27 cellular contexts compared by ENCODE assay signal in genomic region chr3:74463515-74463914, GRCh38.
"Had no signal": no experiment of that assay in that cellular context is flagged by ENCODE, and none has a peak within 500 bp of the region (broad histone marks: within the 10 kb centered on the region; RNA-seq: fewer than 3 reads in every experiment).

No MANE protein-coding gene starts in this region.

- DNase-seq: activated CD4-positive, alpha-beta memory T cell treated with anti-CD3 and anti-CD28 coated beads, Interleukin-2, amount 10 ng/mL, durations not matched to agents 7 days and 5 days; activated CD4-positive, alpha-beta T cell treated with anti-CD3 and anti-CD28 coated beads for 1 hour; activated CD4-positive, alpha-beta T cell treated with anti-CD3 and anti-CD28 coated beads, Interleukin-2, amount 10 ng/mL, durations not matched to agents 7 days and 5 days; activated CD8-positive, alpha-beta memory T cell treated with anti-CD3 and anti-CD28 coated beads, Interleukin-2, amount 50 U/mL, for 48 hours; activated gamma-delta T cell treated with Interleukin-2 at 50 U/mL for 16 hours; activated naive CD4-positive, alpha-beta T cell treated with anti-CD3 and anti-CD28 coated beads, Interleukin-2, amount 50 U/mL, for 16 hours; activated T-cell treated with anti-CD3 and anti-CD28 coated beads, Interleukin-2, amount 50 U/mL, for 24 hours; amniotic stem cell; dermis blood vessel endothelial cell; effector CD4-positive, alpha-beta T cell; foreskin keratinocyte; lower lobe of right lung; mesenchymal stem cell; ovary; psoas muscle; stimulated activated CD4-positive, alpha-beta T cell treated with anti-CD3 and anti-CD28 coated beads, Interleukin-15, amount 100 ng/mL, for 24 hours; stimulated activated CD4-positive, alpha-beta T cell treated with anti-CD3 and anti-CD28 coated beads, Interleukin-2, amount 100 ng/mL, for 24 hours; stimulated activated naive CD4-positive, alpha-beta T cell treated with Interleukin-2 at 50 U/mL for 16 hours; T-helper 17 cell; T1000; WERI-Rb-1 had no signal

- H3K9me3 ChIP-seq: esophagus muscularis mucosa, lower lobe of right lung, ovary, psoas muscle, right atrium auricular region, tibial nerve had no signal

- H3K36me3 ChIP-seq: esophagus muscularis mucosa, lower lobe of right lung, ovary, right atrium auricular region, tibial nerve, WERI-Rb-1 had no signal

- H3K27ac ChIP-seq: esophagus muscularis mucosa, foreskin keratinocyte, lower lobe of right lung, ovary, psoas muscle, right atrium auricular region, tibial nerve, WERI-Rb-1 had no signal

- H3K27me3 Mint-ChIP-seq: activated CD4-positive, alpha-beta memory T cell treated with anti-CD3 and anti-CD28 coated beads, Interleukin-2, amount 10 ng/mL, durations not matched to agents 7 days and 5 days; activated CD4-positive, alpha-beta T cell treated with anti-CD3 and anti-CD28 coated beads, Interleukin-2, amount 10 ng/mL, durations not matched to agents 7 days and 5 days; activated T-cell treated with anti-CD3 and anti-CD28 coated beads, Interleukin-2, amount 50 U/mL, for 24 hours; activated T-helper 17 cell treated with anti-CD3 and anti-CD28 coated beads, Interleukin-2, amount 50 U/mL, for 72 hours; central memory CD8-positive, alpha-beta T cell; T-helper 17 cell had no signal

- H3K4me3 Mint-ChIP-seq: activated CD4-positive, alpha-beta memory T cell treated with anti-CD3 and anti-CD28 coated beads, Interleukin-2, amount 10 ng/mL, durations not matched to agents 7 days and 5 days; activated CD4-positive, alpha-beta T cell treated with anti-CD3 and anti-CD28 coated beads, Interleukin-2, amount 10 ng/mL, durations not matched to agents 7 days and 5 days; activated T-cell treated with anti-CD3 and anti-CD28 coated beads, Interleukin-2, amount 50 U/mL, for 24 hours; activated T-helper 17 cell treated with anti-CD3 and anti-CD28 coated beads, Interleukin-2, amount 50 U/mL, for 72 hours; central memory CD8-positive, alpha-beta T cell; T-helper 17 cell had no signal

- ATAC-seq: activated T-helper 17 cell treated with anti-CD3 and anti-CD28 coated beads, Interleukin-2, amount 50 U/mL, for 72 hours; foreskin keratinocyte; left lobe of liver; lower lobe of right lung; psoas muscle; T-helper 17 cell had no signal

- H3K27me3 ChIP-seq: esophagus muscularis mucosa, foreskin keratinocyte, ovary, right atrium auricular region, tibial nerve had no signal

- H3K4me3 ChIP-seq: esophagus muscularis mucosa, lower lobe of right lung, ovary, psoas muscle, right atrium auricular region, tibial nerve had no signal

- H3K27ac Mint-ChIP-seq: activated CD4-positive, alpha-beta memory T cell treated with anti-CD3 and anti-CD28 coated beads, Interleukin-2, amount 10 ng/mL, durations not matched to agents 7 days and 5 days; activated CD4-positive, alpha-beta T cell treated with anti-CD3 and anti-CD28 coated beads, Interleukin-2, amount 10 ng/mL, durations not matched to agents 7 days and 5 days; activated T-cell treated with anti-CD3 and anti-CD28 coated beads, Interleukin-2, amount 50 U/mL, for 24 hours; activated T-helper 17 cell treated with anti-CD3 and anti-CD28 coated beads, Interleukin-2, amount 50 U/mL, for 72 hours; T-helper 17 cell had no signal

- H3K4me1 ChIP-seq: foreskin keratinocyte, lower lobe of right lung, psoas muscle, right atrium auricular region had no signal

- H3K4me1 Mint-ChIP-seq: activated CD4-positive, alpha-beta memory T cell treated with anti-CD3 and anti-CD28 coated beads, Interleukin-2, amount 10 ng/mL, durations not matched to agents 7 days and 5 days; activated CD4-positive, alpha-beta T cell treated with anti-CD3 and anti-CD28 coated beads, Interleukin-2, amount 10 ng/mL, durations not matched to agents 7 days and 5 days; activated T-helper 17 cell treated with anti-CD3 and anti-CD28 coated beads, Interleukin-2, amount 50 U/mL, for 72 hours; central memory CD8-positive, alpha-beta T cell; T-helper 17 cell had no signal
